6 cellular contexts compared by ENCODE assay signal in genomic region chr19:681029-681626, GRCh38. TPM values are rescaled to one million over a fixed set of nuclear protein-coding genes. Genes with fewer than 3 reads are reported as not detected.
DNase-seq lines count a peak whose midpoint lies in the region; ATAC-seq and TF ChIP-seq lines count a peak whose summit lies in the region.

No MANE protein-coding gene starts in this region.

- peak overlapping the region; percentile 82 for H3K4me3 ChIP-seq in psoas muscle

- no peaks in the 10 kb centered on the region for H3K9me3 ChIP-seq in KOPT-K1 (ENCODE audit: insufficient read depth, low read length, poor library complexity, severe bottlenecking)
- H3K9me3 ChIP-seq in psoas muscle: no peaks in the 10 kb centered on the region

- peak; percentile 84 for DNase-seq in AG09319 (ENCODE audit: extremely low read depth, low read depth)
- DNase-seq in dermis blood vessel endothelial cell: peak; percentile 97
- peak in 1 of 2 donors; percentile 97 for DNase-seq in psoas muscle
- DNase-seq in UCSD-AML1 (lab: John Stamatoyannopoulos, UW; ENCODE audit: unreplicated experiment): no peak
- DNase-seq in amniotic stem cell (lab: John Stamatoyannopoulos, UW): no peak

- no peaks in the 10 kb centered on the region for H3K36me3 ChIP-seq in KOPT-K1 (ENCODE audit: insufficient read depth, low read length)
- H3K36me3 ChIP-seq in psoas muscle (ENCODE audit: insufficient read depth in 1 of 2, low read depth in 1 of 2): no peaks in the 10 kb centered on the region

- H3K27me3 ChIP-seq in psoas muscle (ENCODE audit: insufficient read depth in 3 of 3, low read length in 2 of 3): peaks cover 0 to 8% (median 7%) of the 10 kb centered on the region in 3 donors

- H3K4me1 ChIP-seq in psoas muscle: peaks cover 18% of the 10 kb centered on the region

- H3K27ac ChIP-seq in KOPT-K1 (ENCODE audit: low read depth, low read length, poor library complexity, severe bottlenecking): peak overlapping the region; percentile 76
- peak overlapping the region; percentile 87 for H3K27ac ChIP-seq in psoas muscle

- no peak for ATAC-seq in psoas muscle

- TF ChIP-seq CTCF in AG09319 (IDR thresholded peaks at IDR 0.05; ENCODE audit: low read depth, low read length): no peak
- no peak for TF ChIP-seq CTCF in psoas muscle (IDR thresholded peaks at IDR 0.05)

- WGBS in psoas muscle, 3 donors: 52 to 66% (median 60%) methylated on average over 37 to 40 of the region's 40 CpGs

- intact Hi-C loops in psoas muscle (cut with DNase I): no loop called here

RNA-seq across cellular contexts. Expression of gene FSTL3, which starts 4.9 kb away (rescaled TPM):
- total RNA-seq in dermis blood vessel endothelial cell: 7.1 and 8.8 TPM in 2 replicates
- 10 to 100 TPM in 2 of 4 donors, 1 to 10 TPM in 2; 5.4 to 11.5 (median 8.5) TPM for total RNA-seq in psoas muscle
- 10 to 100 TPM in 1 of 3 donors, 1 to 10 TPM in 2; 4.3 to 30.3 (median 6.1) TPM for polyA plus RNA-seq in psoas muscle

RNA-seq across cellular contexts. Expression of gene PRSS57, which starts 14.1 kb away (rescaled TPM):
- total RNA-seq in dermis blood vessel endothelial cell: not detected in 2 replicates
- under 1 TPM in 1 of 4 donors, not detected in 3; 0.25 TPM for total RNA-seq in psoas muscle
- under 1 TPM in 1 of 3 donors, not detected in 2; 0.05 TPM for polyA plus RNA-seq in psoas muscle

RNA-seq across cellular contexts. Expression of gene RNF126, which starts 18.1 kb away (rescaled TPM):
- total RNA-seq in dermis blood vessel endothelial cell (25.0 and 38.8 TPM in 2 replicates), psoas muscle (10 to 100 TPM; 25.2 to 62.9 (median 50.4) TPM)
- 10 to 100 TPM; 48.8 to 72.1 (median 63.3) TPM for polyA plus RNA-seq in psoas muscle

RNA-seq across cellular contexts. Expression of gene PALM, which starts 27.6 kb away (rescaled TPM):
- total RNA-seq in dermis blood vessel endothelial cell (56.3 and 109 TPM in 2 replicates), psoas muscle (10 to 100 TPM in 2 of 4 donors, 1 to 10 TPM in 2; 9.3 to 17.9 (median 10.9) TPM)
- polyA plus RNA-seq in psoas muscle: 1 to 10 TPM; 4.9 to 9.6 (median 6.8) TPM

RNA-seq across cellular contexts. Expression of gene FGF22, which starts 41.4 kb away (rescaled TPM):
- total RNA-seq in dermis blood vessel endothelial cell (not detected in 2 replicates), psoas muscle (under 1 TPM in 2 of 4 donors, not detected in 2; 0.15 to 0.26 TPM)
- under 1 TPM; 0.14 to 0.42 (median 0.16) TPM for polyA plus RNA-seq in psoas muscle

Comparison
In these comparisons a context has a peak if more than half of its experiments do, and no peak if none do; other contexts are left out.
1. DNase-seq: peak in AG09319 (single experiment) and dermis blood vessel endothelial cell (single experiment); none in UCSD-AML1 (single experiment) and amniotic stem cell (single experiment).